ENCODE assay signal across 9 cellular contexts in the genomic region with DNA sequence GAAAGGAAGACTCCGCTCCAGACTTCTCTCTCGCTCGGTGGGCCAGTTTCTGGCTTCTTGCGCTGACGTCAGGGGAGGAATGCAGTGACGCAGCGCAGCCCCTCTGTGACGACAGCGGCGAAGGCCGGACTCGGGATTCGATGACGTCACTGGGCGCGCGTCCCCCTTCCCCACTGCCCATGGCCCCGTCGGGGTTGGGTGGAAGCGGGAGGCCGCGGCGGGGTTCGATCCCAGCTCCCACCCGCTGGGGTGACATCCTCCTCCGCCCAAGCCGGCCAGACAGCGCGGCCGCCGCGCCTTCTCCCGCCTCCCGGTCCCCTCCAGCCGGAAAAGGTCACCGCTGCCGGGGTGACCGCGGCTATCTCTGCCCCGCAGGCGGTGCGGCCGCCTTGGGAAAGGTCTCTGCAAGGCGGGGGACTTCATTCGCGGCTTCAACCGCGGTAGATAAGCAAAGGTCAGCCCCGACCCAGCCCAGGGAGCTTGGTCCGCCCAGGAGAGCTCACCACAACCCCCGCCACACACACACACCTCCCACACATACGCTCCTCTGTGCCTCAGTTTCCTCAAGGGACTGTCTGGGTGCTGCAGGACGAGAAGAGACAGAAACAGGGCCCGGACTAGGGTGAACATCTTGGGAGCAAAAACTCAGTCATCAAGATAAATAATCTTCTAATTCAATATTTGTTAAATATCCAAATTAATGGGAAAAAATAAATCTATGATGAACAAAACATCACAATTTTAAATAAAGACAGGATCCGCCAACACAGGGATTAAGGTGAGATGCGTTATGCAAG. TPM values are rescaled to one million over a fixed set of nuclear protein-coding genes. Genes with fewer than 3 reads are reported as not detected.
DNase-seq lines count a peak whose midpoint lies in the region; ATAC-seq, FAIRE-seq and TF ChIP-seq lines count a peak whose summit lies in the region.
"Had no signal": no experiment of that assay in that cellular context is flagged by ENCODE, and none has a peak within 500 bp of the region (broad histone marks: within the 10 kb centered on the region; RNA-seq: fewer than 3 reads in every experiment).

No MANE protein-coding gene starts in this region.

- DNase-seq in GM12892 (ENCODE audit: insufficient read length) (no peak), mesenteric fat pad (ENCODE audit: low spot score) (peak; percentile 95)
- DNase-seq in stimulated activated naive CD4-positive, alpha-beta T cell treated with Interleukin-2 at 50 U/mL for 16 hours (lab: John Stamatoyannopoulos, UW), result no peak

- H3K4me2 ChIP-seq in OCI-LY1 (ENCODE audit: low read length), result peak overlapping the region; percentile 78

- H3K27ac ChIP-seq in 22Rv1 (peak overlapping the region; percentile 91), OCI-LY1 (ENCODE audit: low read depth, low read length, poor library complexity, severe bottlenecking) (peak overlapping the region; percentile 58), cingulate gyrus (ENCODE audit: low read depth, low read length) (peak overlapping the region; percentile 99), urinary bladder (ENCODE audit: low read depth) (peak overlapping the region; percentile 98)

- H3K36me3 ChIP-seq in OCI-LY1 (ENCODE audit: insufficient read depth, low read length) (no peaks in the 10 kb centered on the region), urinary bladder (ENCODE audit: insufficient read depth) (no peaks in the 10 kb centered on the region)

- peak; percentile 37 for ATAC-seq in HG02763 (IDR thresholded peaks at IDR 0.05; ENCODE audit: unreplicated experiment)

- TF ChIP-seq POLR2A in GM12892 (IDR thresholded peaks at IDR 0.05; ENCODE audit: low read depth, low read length), result peak; percentile 81

- TF ChIP-seq CTCF in 22Rv1 (IDR thresholded peaks at IDR 0.05) (no peak), OCI-LY1 (IDR thresholded peaks at IDR 0.05; ENCODE audit: low read length) (no peak)

- no peak for FAIRE-seq in GM12892 (lab: Jason Lieb, UNC)

- WGBS in urinary bladder, result 5% methylated on average over 56 of the region's 56 CpGs

- no peaks in the 10 kb centered on the region for H3K27me3 ChIP-seq in OCI-LY1 (ENCODE audit: insufficient read depth, low read length)

- H3K9me3 ChIP-seq in OCI-LY1 (ENCODE audit: low read length), result no peaks in the 10 kb centered on the region

- H2AFZ ChIP-seq in OCI-LY1 (ENCODE audit: low read length), result peak overlapping the region; percentile 83; the same call in 1 of the 2 replicates

- no peaks in the 10 kb centered on the region; the same call in 1 of the 2 replicates for H3F3A ChIP-seq in OCI-LY1 (ENCODE audit: insufficient read depth, low read length)

- no peaks in the 10 kb centered on the region for H4K20me1 ChIP-seq in OCI-LY1 (ENCODE audit: insufficient read depth, low read length)

- H3K79me2 ChIP-seq in OCI-LY1 (ENCODE audit: insufficient read depth, low read length), result no peaks in the 10 kb centered on the region

- no peaks in the 10 kb centered on the region for H3K9me2 ChIP-seq in OCI-LY1 (ENCODE audit: low read depth, low read length)

- H3K9ac ChIP-seq in OCI-LY1 (ENCODE audit: low read length), result peak overlapping the region; percentile 88

- H3K4me1 ChIP-seq in OCI-LY1 (ENCODE audit: insufficient read depth, low read length, severe bottlenecking) (peaks cover 40% of the 10 kb centered on the region), urinary bladder (ENCODE audit: insufficient read depth) (no peaks in the 10 kb centered on the region)

- H3K4me3 ChIP-seq in OCI-LY1 (ENCODE audit: low read depth, low read length, poor library complexity, severe bottlenecking), result peak overlapping the region; percentile 86
- peak overlapping the region; percentile 48 for H3K4me3 ChIP-seq in urinary bladder (ENCODE audit: low read depth, low read length)

RNA-seq across cellular contexts. Expression of a gene that starts 0.8 kb away (rescaled TPM):
- 0.66 TPM for polyA plus RNA-seq in GM12892 (2012; ENCODE audit: missing spikeins)
- total RNA-seq in mesenteric fat pad (12.2 TPM), urinary bladder (2.9 TPM)
- polyA plus RNA-seq in urinary bladder, result 8.1 TPM

RNA-seq across cellular contexts. Expression of a gene that starts 21.0 kb away (rescaled TPM):
- polyA plus RNA-seq in GM12892 (2012; ENCODE audit: missing spikeins), result not detected
- total RNA-seq in mesenteric fat pad, result not detected
- not detected for total RNA-seq in urinary bladder
- polyA plus RNA-seq in urinary bladder, result not detected
- total RNA-seq: RPMI7951 had no signal

RNA-seq across cellular contexts. Expression of a gene that starts 24.6 kb away (rescaled TPM):
- 6.5 TPM for polyA plus RNA-seq in GM12892 (2012; ENCODE audit: missing spikeins)
- total RNA-seq in mesenteric fat pad, result 8.5 TPM
- 2.0 TPM for total RNA-seq in urinary bladder
- polyA plus RNA-seq in urinary bladder, result 4.8 TPM

RNA-seq across cellular contexts. Expression of a gene that starts 54.7 kb away (rescaled TPM):
- polyA plus RNA-seq in GM12892 (2012; ENCODE audit: missing spikeins), result 17.4 TPM
- total RNA-seq in mesenteric fat pad, result 17.5 TPM
- 6.6 TPM for total RNA-seq in urinary bladder
- 26.0 TPM for polyA plus RNA-seq in urinary bladder

RNA-seq across cellular contexts. Expression of a gene that starts 54.9 kb away (rescaled TPM):
- not detected for polyA plus RNA-seq in GM12892 (2012; ENCODE audit: missing spikeins)
- total RNA-seq in mesenteric fat pad (not detected), urinary bladder (0.90 TPM)
- polyA plus RNA-seq in urinary bladder, result 2.8 TPM
